In the genomic region with DNA sequence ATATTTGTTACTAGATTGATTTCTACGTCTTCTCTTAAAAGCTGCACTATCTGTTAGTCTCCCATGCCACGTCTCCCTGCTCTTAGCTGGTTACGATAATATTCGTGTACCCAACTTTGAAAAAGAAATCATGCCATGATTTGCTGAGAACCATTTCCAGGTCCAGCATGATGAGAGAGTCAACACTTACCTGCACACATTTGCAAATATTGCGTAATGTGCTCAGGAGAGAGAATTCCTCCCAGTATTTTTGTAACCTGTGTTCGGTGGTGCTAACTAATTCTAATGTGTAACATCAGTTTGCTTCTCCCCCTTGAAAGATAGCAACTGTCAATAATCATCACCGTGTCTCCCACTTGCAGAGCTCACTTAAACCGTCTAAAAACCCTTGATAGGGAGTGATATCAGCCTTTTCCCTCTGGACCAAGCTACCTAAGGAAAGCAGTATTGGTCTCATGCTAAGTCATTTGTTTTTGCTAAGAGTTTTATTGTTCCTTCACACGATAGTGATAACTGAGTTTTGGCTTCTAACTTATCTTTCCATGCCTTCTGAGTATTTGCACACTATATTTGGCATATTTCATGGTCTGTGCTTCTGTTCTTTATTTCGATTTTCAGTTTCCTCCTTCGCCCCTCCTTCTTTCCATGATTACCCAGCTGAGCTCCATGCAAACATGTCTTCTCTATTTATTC, we compare ENCODE assay signal across 18 cellular contexts.
DNase-seq lines count a peak whose midpoint lies in the region; ATAC-seq and TF ChIP-seq lines count a peak whose summit lies in the region.
"Had no signal": no experiment of that assay in that cellular context is flagged by ENCODE, and none has a peak within 500 bp of the region (broad histone marks: within the 10 kb centered on the region; RNA-seq: fewer than 3 reads in every experiment).

No MANE protein-coding gene starts in this region.

- H3K4me3 ChIP-seq in liver (ENCODE audit: low read depth in 1 of 3, low read length in 3 of 3) (no peak overlapping the region), foreskin fibroblast (ENCODE audit: low read depth in 1 of 2, low read length in 2 of 2) (no peak overlapping the region)
- H3K4me3 ChIP-seq: HAP-1, heart left ventricle had no signal

- no peaks in the 10 kb centered on the region for H3K9me3 ChIP-seq in liver (ENCODE audit: control insufficient read depth in 4 of 4, low read length in 3 of 4)
- H3K9me3 ChIP-seq: HAP-1 had no signal

- peak; percentile 48 for DNase-seq in DMS153 treated with DMSO at 0.1 percent for 48 hours (lab: John Stamatoyannopoulos, UW; ENCODE audit: unreplicated experiment)
- DNase-seq in GM20000 (ENCODE audit: low spot score): peak; percentile 23
- DNase-seq in NCI-H774 (lab: John Stamatoyannopoulos, UW): peak; percentile 81
- DNase-seq in left cardiac atrium: no peak
- DNase-seq in stimulated activated naive CD8-positive, alpha-beta T cell treated with anti-CD3 and anti-CD28 coated beads, Interleukin-15, Interleukin-2, amounts not matched to agents 100 U/mL and 50 U/mL, for 24 hours: no peak
- no peak for DNase-seq in foreskin fibroblast
- no peak for DNase-seq in GOT3 (lab: John Stamatoyannopoulos, UW)
- DNase-seq: amygdala; heart left ventricle; naive thymus-derived CD8-positive, alpha-beta T cell; NCI-H2171; stimulated activated CD4-positive, alpha-beta T cell treated with anti-CD3 and anti-CD28 coated beads, Interleukin-4, amount 100 ng/mL, for 1 hour had no signal

- H3K9ac ChIP-seq in liver (ENCODE audit: low read depth in 1 of 2, low read length in 2 of 2): peak overlapping the region in 1 of 2 donors; percentile 34

- no peaks in the 10 kb centered on the region for H3K36me3 ChIP-seq in liver (ENCODE audit: control insufficient read depth in 4 of 4, insufficient read depth in 3 of 4, low read depth in 1 of 4, low read length in 3 of 4)
- H3K36me3 ChIP-seq: HAP-1, heart left ventricle had no signal

- H3K27ac ChIP-seq in liver (ENCODE audit: low read depth in 1 of 2, low read length in 2 of 2): peak overlapping the region; percentile 43 to 62
- H3K27ac ChIP-seq: C4-2B, heart left ventricle, RWPE1 had no signal

- ATAC-seq in left cardiac atrium: no peak
- no peak for ATAC-seq in stimulated activated naive CD8-positive, alpha-beta T cell treated with anti-CD3 and anti-CD28 coated beads, Interleukin-15, Interleukin-2, amounts not matched to agents 100 U/mL and 50 U/mL, for 24 hours
- ATAC-seq: activated T-helper 17 cell treated with anti-CD3 and anti-CD28 coated beads, Interleukin-2, amount 50 U/mL, for 72 hours; heart left ventricle; naive thymus-derived CD8-positive, alpha-beta T cell; stimulated activated effector memory CD8-positive, alpha-beta T cell treated with anti-CD3 and anti-CD28 coated beads, Interleukin-12 subunit alpha, Interleukin-12 subunit beta, amount 100 ng/mL, for 72 hours had no signal

- WGBS in liver: 42% methylated on average over 11 of the region's 11 CpGs

- TF ChIP-seq RAD21 in liver (IDR thresholded peaks at IDR 0.05): peak; percentile 42

- no peak for TF ChIP-seq CTCF in GM20000 (IDR thresholded peaks at IDR 0.05; ENCODE audit: extremely low read depth, missing control alignments)
- TF ChIP-seq CTCF in liver (IDR thresholded peaks at IDR 0.05; ENCODE audit: low read depth, low read length, missing input control): no peak
- no peak for TF ChIP-seq CTCF in foreskin fibroblast (IDR thresholded peaks at IDR 0.05; ENCODE audit: low read depth, low read length)

- no peaks in the 10 kb centered on the region for H3K27me3 ChIP-seq in liver (ENCODE audit: control insufficient read depth in 4 of 4, insufficient read depth in 4 of 4, low read length in 3 of 4)
- H3K27me3 ChIP-seq: heart left ventricle had no signal

- intact Hi-C loops in left cardiac atrium (cut with DNase I): no loop called here

- H3K4me1 ChIP-seq in liver (ENCODE audit: control insufficient read depth in 4 of 4, insufficient read depth in 4 of 4, low read length in 3 of 4): peaks cover 2 to 11% (median 4%) of the 10 kb centered on the region in 4 donors

TF ChIP-seq in liver, 16 proteins besides CTCF, POLR2A, EP300 and RAD21:
- peak in 1 of 2 donors; percentile 38 for TF ChIP-seq HNF4A (conservative IDR thresholded peaks at IDR 0.05)
- TF ChIP-seq TAF1 (conservative IDR thresholded peaks at IDR 0.05): no peak
- TF ChIP-seq FOXA2 (IDR thresholded peaks at IDR 0.05): peak; percentile 73
- TF ChIP-seq YY1 (IDR thresholded peaks at IDR 0.05): peak; percentile 86
- TF ChIP-seq MAX (IDR thresholded peaks at IDR 0.05): peak; percentile 47
- peak in 1 of 2 donors; percentile 53 for TF ChIP-seq JUND (IDR thresholded peaks at IDR 0.05)
- TF ChIP-seq, protein P1, sequence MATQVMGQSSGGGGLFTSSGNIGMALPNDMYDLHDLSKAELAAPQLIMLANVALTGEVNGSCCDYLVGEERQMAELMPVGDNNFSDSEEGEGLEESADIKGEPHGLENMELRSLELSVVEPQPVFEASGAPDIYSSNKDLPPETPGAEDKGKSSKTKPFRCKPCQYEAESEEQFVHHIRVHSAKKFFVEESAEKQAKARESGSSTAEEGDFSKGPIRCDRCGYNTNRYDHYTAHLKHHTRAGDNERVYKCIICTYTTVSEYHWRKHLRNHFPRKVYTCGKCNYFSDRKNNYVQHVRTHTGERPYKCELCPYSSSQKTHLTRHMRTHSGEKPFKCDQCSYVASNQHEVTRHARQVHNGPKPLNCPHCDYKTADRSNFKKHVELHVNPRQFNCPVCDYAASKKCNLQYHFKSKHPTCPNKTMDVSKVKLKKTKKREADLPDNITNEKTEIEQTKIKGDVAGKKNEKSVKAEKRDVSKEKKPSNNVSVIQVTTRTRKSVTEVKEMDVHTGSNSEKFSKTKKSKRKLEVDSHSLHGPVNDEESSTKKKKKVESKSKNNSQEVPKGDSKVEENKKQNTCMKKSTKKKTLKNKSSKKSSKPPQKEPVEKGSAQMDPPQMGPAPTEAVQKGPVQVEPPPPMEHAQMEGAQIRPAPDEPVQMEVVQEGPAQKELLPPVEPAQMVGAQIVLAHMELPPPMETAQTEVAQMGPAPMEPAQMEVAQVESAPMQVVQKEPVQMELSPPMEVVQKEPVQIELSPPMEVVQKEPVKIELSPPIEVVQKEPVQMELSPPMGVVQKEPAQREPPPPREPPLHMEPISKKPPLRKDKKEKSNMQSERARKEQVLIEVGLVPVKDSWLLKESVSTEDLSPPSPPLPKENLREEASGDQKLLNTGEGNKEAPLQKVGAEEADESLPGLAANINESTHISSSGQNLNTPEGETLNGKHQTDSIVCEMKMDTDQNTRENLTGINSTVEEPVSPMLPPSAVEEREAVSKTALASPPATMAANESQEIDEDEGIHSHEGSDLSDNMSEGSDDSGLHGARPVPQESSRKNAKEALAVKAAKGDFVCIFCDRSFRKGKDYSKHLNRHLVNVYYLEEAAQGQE (IDR thresholded peaks at IDR 0.05): peak; percentile 44
- TF ChIP-seq RXRA (IDR thresholded peaks at IDR 0.05): peak in 1 of 2 donors; percentile 34
- TF ChIP-seq, protein P2, sequence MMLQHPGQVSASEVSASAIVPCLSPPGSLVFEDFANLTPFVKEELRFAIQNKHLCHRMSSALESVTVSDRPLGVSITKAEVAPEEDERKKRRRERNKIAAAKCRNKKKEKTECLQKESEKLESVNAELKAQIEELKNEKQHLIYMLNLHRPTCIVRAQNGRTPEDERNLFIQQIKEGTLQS (IDR thresholded peaks at IDR 0.05): no peak

Comparison
In these comparisons a context has a peak if more than half of its experiments do, and no peak if none do; other contexts are left out.
1. DNase-seq: peak in DMS153 treated with DMSO at 0.1 percent for 48 hours (single experiment), GM20000 (single experiment) and NCI-H774 (single experiment); none in left cardiac atrium (single experiment), stimulated activated naive CD8-positive, alpha-beta T cell treated with anti-CD3 and anti-CD28 coated beads, Interleukin-15, Interleukin-2, amounts not matched to agents 100 U/mL and 50 U/mL, for 24 hours (single experiment), foreskin fibroblast (0 of 2) and GOT3 (single experiment).